8 cellular contexts compared by ENCODE assay signal in genomic region chr17:38454528-38454927, GRCh38. TPM values are rescaled to one million over a fixed set of nuclear protein-coding genes. Genes with fewer than 3 reads are reported as not detected.
DNase-seq lines count a peak whose midpoint lies in the region; ATAC-seq and TF ChIP-seq lines count a peak whose summit lies in the region.

No MANE protein-coding gene starts in this region.

- peaks cover 46% of the 10 kb centered on the region for H3K27me3 Mint-ChIP-seq in activated CD4-positive, alpha-beta T cell treated with anti-CD3 and anti-CD28 coated beads, Interleukin-2, amount 10 ng/mL, durations not matched to agents 24 days and 14 days

- H3K9me3 ChIP-seq in body of pancreas (no peaks in the 10 kb centered on the region), iPS-15b (ENCODE audit: control insufficient read depth, insufficient read depth, low read length) (no peaks in the 10 kb centered on the region), skeletal muscle tissue (ENCODE audit: control insufficient read depth in 3 of 3, low read length in 3 of 3) (no peaks in the 10 kb centered on the region)

- H3K4me3 ChIP-seq in body of pancreas, result no peak overlapping the region
- H3K4me3 ChIP-seq in iPS-15b (ENCODE audit: low read depth, low read length), result peak overlapping the region; percentile 48
- H3K4me3 ChIP-seq in skeletal muscle tissue (ENCODE audit: low read length in 3 of 3), result peak overlapping the region; percentile 43 to 63 (median 62)

- no peak for TF ChIP-seq CTCF in body of pancreas (IDR thresholded peaks at IDR 0.05)

- H3K36me3 ChIP-seq in body of pancreas (replicated peaks in 1 of 2; ENCODE audit: insufficient read depth in 1 of 2, low read depth in 2 of 2) (no peaks in the 10 kb centered on the region), iPS-15b (ENCODE audit: control insufficient read depth, insufficient read depth, low read length) (peaks cover 8% of the 10 kb centered on the region), skeletal muscle tissue (ENCODE audit: control insufficient read depth in 3 of 3, insufficient read depth in 3 of 3, low read length in 3 of 3) (peaks cover 1 to 12% (median 4%) of the 10 kb centered on the region in 3 donors)

- H3K9me3 Mint-ChIP-seq in activated CD4-positive, alpha-beta T cell treated with anti-CD3 and anti-CD28 coated beads, Interleukin-2, amount 10 ng/mL, durations not matched to agents 24 days and 14 days, result no peaks in the 10 kb centered on the region

- H3K27me3 ChIP-seq in body of pancreas (peaks cover 0 to 4% of the 10 kb centered on the region in 2 donors), iPS-15b (ENCODE audit: control insufficient read depth, insufficient read depth, low read length) (no peaks in the 10 kb centered on the region), skeletal muscle tissue (ENCODE audit: control insufficient read depth in 3 of 3, insufficient read depth in 3 of 3, low read length in 3 of 3) (peaks cover 0 to 6% (median 0%) of the 10 kb centered on the region in 3 donors)

- H3K27ac ChIP-seq in body of pancreas (peak overlapping the region in 1 of 4 donors; percentile 36), skeletal muscle tissue (ENCODE audit: low read depth, low read length) (peak overlapping the region; percentile 75)

- 21 to 29% methylated on average over 12 of the region's 12 CpGs for WGBS in body of pancreas, 2 donors

- peak; percentile 34 for ATAC-seq in body of pancreas

- H3K4me3 Mint-ChIP-seq in activated CD4-positive, alpha-beta T cell treated with anti-CD3 and anti-CD28 coated beads, Interleukin-2, amount 10 ng/mL, durations not matched to agents 24 days and 14 days, result no peak overlapping the region

- H3K9ac ChIP-seq in iPS-15b (ENCODE audit: low read depth, low read length), result peak overlapping the region; percentile 65
- peak overlapping the region; percentile 62 to 69 (median 63) for H3K9ac ChIP-seq in skeletal muscle tissue (ENCODE audit: low read depth in 1 of 3, low read length in 3 of 3)

- TF ChIP-seq POLR2A in body of pancreas (IDR thresholded peaks at IDR 0.05), result no peak

- no peak overlapping the region for H3K27ac Mint-ChIP-seq in activated CD4-positive, alpha-beta T cell treated with anti-CD3 and anti-CD28 coated beads, Interleukin-2, amount 10 ng/mL, durations not matched to agents 24 days and 14 days

- no peaks in the 10 kb centered on the region for H3K36me3 Mint-ChIP-seq in activated CD4-positive, alpha-beta T cell treated with anti-CD3 and anti-CD28 coated beads, Interleukin-2, amount 10 ng/mL, durations not matched to agents 24 days and 14 days (ENCODE audit: low read depth)

- intact Hi-C loops in body of pancreas (cut with DNase I), result no loop called here
- intact Hi-C loops in activated CD4-positive, alpha-beta T cell treated with anti-CD3 and anti-CD28 coated beads, Interleukin-2, amount 10 ng/mL, durations not matched to agents 24 days and 14 days (cut with micrococcal nuclease), result no loop called here

- H3K4me1 Mint-ChIP-seq in activated CD4-positive, alpha-beta T cell treated with anti-CD3 and anti-CD28 coated beads, Interleukin-2, amount 10 ng/mL, durations not matched to agents 24 days and 14 days, result peaks cover 5% of the 10 kb centered on the region

- DNase-seq in HT1080 (ENCODE audit: low read depth) (peak; percentile 85), body of pancreas (peak; percentile 36 to 74 (median 60)), NCI-H2171 (lab: John Stamatoyannopoulos, UW) (no peak), NCI-H510A treated with DMSO at 0.1 percent for 48 hours (lab: John Stamatoyannopoulos, UW) (no peak), NCI-H187 (lab: John Stamatoyannopoulos, UW) (no peak)
- DNase-seq in activated CD4-positive, alpha-beta T cell treated with anti-CD3 and anti-CD28 coated beads, Interleukin-2, amount 10 ng/mL, durations not matched to agents 24 days and 14 days, result no peak

- no peaks in the 10 kb centered on the region for H3K4me1 ChIP-seq in body of pancreas
- H3K4me1 ChIP-seq in iPS-15b (ENCODE audit: control insufficient read depth, insufficient read depth, low read length), result peaks cover 42% of the 10 kb centered on the region
- peaks cover 40 to 71% (median 70%) of the 10 kb centered on the region in 3 donors for H3K4me1 ChIP-seq in skeletal muscle tissue (ENCODE audit: control insufficient read depth in 3 of 3, insufficient read depth in 3 of 3, low read length in 3 of 3)

RNA-seq across cellular contexts. Expression of gene ARHGAP23, which starts 26.3 kb away (rescaled TPM):
- 21.7 and 40.0 TPM in 2 replicates for total RNA-seq in HT1080 (2014; rRNA removed; shearing (Covaris generic))
- 40.7 and 43.9 TPM in 2 replicates for polyA plus RNA-seq in HT1080 (2015; cell fraction: cytosol; rRNA removed)
- polyA plus RNA-seq in HT1080 (2015; cell fraction: nucleus; rRNA removed), result 58.4 and 73.2 TPM in 2 replicates
- total RNA-seq in body of pancreas (10 to 100 TPM in 1 of 2 donors, 1 to 10 TPM in 1; 5.2 to 10.9 TPM), skeletal muscle tissue (25.6 TPM)
- 0.19 and 0.61 TPM in 2 replicates for total RNA-seq in activated CD4-positive, alpha-beta T cell treated with anti-CD3 and anti-CD28 coated beads, Interleukin-2, amount 10 ng/mL, durations not matched to agents 24 days and 14 days

Comparison
In these comparisons a context has a peak if more than half of its experiments do, and no peak if none do; other contexts are left out.
1. DNase-seq: peak in HT1080 (single experiment) and body of pancreas (4 of 4); none in NCI-H2171 (single experiment), activated CD4-positive, alpha-beta T cell treated with anti-CD3 and anti-CD28 coated beads, Interleukin-2, amount 10 ng/mL, durations not matched to agents 24 days and 14 days (single experiment), NCI-H510A treated with DMSO at 0.1 percent for 48 hours (single experiment) and NCI-H187 (0 of 2).
2. H3K4me3 ChIP-seq: peak in iPS-15b (single experiment) and skeletal muscle tissue (3 of 3); none in body of pancreas (0 of 2).